24 cellular contexts compared by ENCODE assay signal in genomic region chr16:1468456-1468855, GRCh38. TPM values are rescaled to one million over a fixed set of nuclear protein-coding genes. Genes with fewer than 3 reads are reported as not detected.
DNase-seq lines count a peak whose midpoint lies in the region; ATAC-seq and TF ChIP-seq lines count a peak whose summit lies in the region.
"Had no signal": no experiment of that assay in that cellular context is flagged by ENCODE, and none has a peak within 500 bp of the region (broad histone marks: within the 10 kb centered on the region; RNA-seq: fewer than 3 reads in every experiment).

No MANE protein-coding gene starts in this region.

- DNase-seq in left ventricle myocardium superior (peak; percentile 13), left ventricle myocardium inferior (no peak), RWPE2 (ENCODE audit: low spot score) (peak; percentile 47), fibroblast of mammary gland (ENCODE audit: low read depth) (peak; percentile 51), NCI-H1105 treated with DMSO at 0.1 percent for 48 hours (lab: John Stamatoyannopoulos, UW) (no peak), HUDEP-2 (lab: John Stamatoyannopoulos, UW; ENCODE audit: unreplicated experiment in 76 of 76) (no peak)
- no peak for DNase-seq in activated CD4-positive, alpha-beta T cell treated with anti-CD3 and anti-CD28 coated beads, Interleukin-2, amount 10 ng/mL, durations not matched to agents 24 days and 14 days
- DNase-seq: CD4-positive, alpha-beta memory T cell; IMR-90; NCI-H1105; NCI-H2029 treated with DMSO at 0.1 percent for 48 hours; NCI-H226; NCI-H524; NCI-H82; PC-3; RPMI8226; SHP77 treated with DMSO at 0.1 percent for 48 hours had no signal

- H3K9me3 ChIP-seq in left ventricle myocardium inferior (replicated peaks), result no peaks in the 10 kb centered on the region
- H3K9me3 ChIP-seq in RWPE2 (ENCODE audit: severe bottlenecking), result no peaks in the 10 kb centered on the region

- peaks cover 48% of the 10 kb centered on the region for H3K4me1 ChIP-seq in left ventricle myocardium inferior
- H3K4me1 ChIP-seq in RWPE2 (ENCODE audit: insufficient read depth, poor library complexity, severe bottlenecking), result no peaks in the 10 kb centered on the region

- intact Hi-C loops in left ventricle myocardium superior (cut with micrococcal nuclease), result no loop called here
- intact Hi-C loops in left ventricle myocardium inferior (cut with micrococcal nuclease), result no loop called here
- intact Hi-C loops in activated CD4-positive, alpha-beta T cell treated with anti-CD3 and anti-CD28 coated beads, Interleukin-2, amount 10 ng/mL, durations not matched to agents 24 days and 14 days (cut with micrococcal nuclease), result no loop called here

- H3K4me1 Mint-ChIP-seq in activated CD4-positive, alpha-beta T cell treated with anti-CD3 and anti-CD28 coated beads, Interleukin-2, amount 10 ng/mL, durations not matched to agents 24 days and 14 days, result peaks cover 7% of the 10 kb centered on the region

- no peaks in the 10 kb centered on the region for H3K36me3 Mint-ChIP-seq in activated CD4-positive, alpha-beta T cell treated with anti-CD3 and anti-CD28 coated beads, Interleukin-2, amount 10 ng/mL, durations not matched to agents 24 days and 14 days (ENCODE audit: low read depth)

- no peak overlapping the region for H3K27ac ChIP-seq in left ventricle myocardium inferior (replicated peaks)
- no peak overlapping the region for H3K27ac ChIP-seq in RWPE2 (ENCODE audit: poor library complexity, severe bottlenecking)
- H3K27ac ChIP-seq: KMS-11, SK-N-MC had no signal

- H3K4me3 ChIP-seq in left ventricle myocardium inferior (no peak overlapping the region), RWPE2 (ENCODE audit: severe bottlenecking) (no peak overlapping the region), fibroblast of mammary gland (ENCODE audit: control insufficient read depth, low read depth, low read length) (peak overlapping the region; percentile 13)
- H3K4me3 ChIP-seq: GM23338, SK-N-MC had no signal

- H3K36me3 ChIP-seq in left ventricle myocardium inferior, result peaks cover 5% of the 10 kb centered on the region
- H3K36me3 ChIP-seq in RWPE2 (ENCODE audit: low read depth), result no peaks in the 10 kb centered on the region

- H3K27me3 Mint-ChIP-seq in activated CD4-positive, alpha-beta T cell treated with anti-CD3 and anti-CD28 coated beads, Interleukin-2, amount 10 ng/mL, durations not matched to agents 24 days and 14 days, result no peaks in the 10 kb centered on the region
- H3K27me3 Mint-ChIP-seq: CD4-positive, alpha-beta memory T cell had no signal

- TF ChIP-seq CTCF in left ventricle myocardium inferior (IDR thresholded peaks at IDR 0.05; ENCODE audit: borderline replicate concordance), result no peak
- no peak for TF ChIP-seq CTCF in RWPE2 (IDR thresholded peaks at IDR 0.05; ENCODE audit: poor library complexity, severe bottlenecking)
- TF ChIP-seq CTCF in fibroblast of mammary gland (conservative IDR thresholded peaks at IDR 0.05; ENCODE audit: control insufficient read depth, insufficient read depth, low read depth, low read length), result no peak

- no peak for ATAC-seq in left ventricle myocardium superior
- ATAC-seq in RWPE2 (ENCODE audit: low read depth), result no peak
- no peak for ATAC-seq in GM21737 (IDR thresholded peaks at IDR 0.05; ENCODE audit: unreplicated experiment)
- ATAC-seq: GM23338, HCT116, PC-3 had no signal

- no peaks in the 10 kb centered on the region for H3K9me3 Mint-ChIP-seq in activated CD4-positive, alpha-beta T cell treated with anti-CD3 and anti-CD28 coated beads, Interleukin-2, amount 10 ng/mL, durations not matched to agents 24 days and 14 days
- H3K9me3 Mint-ChIP-seq: GM23338 had no signal

- H3K27me3 ChIP-seq in left ventricle myocardium inferior (ENCODE audit: low read depth) (no peaks in the 10 kb centered on the region), RWPE2 (ENCODE audit: insufficient read depth, poor library complexity, severe bottlenecking) (no peaks in the 10 kb centered on the region)

- no peak overlapping the region for H3K4me3 Mint-ChIP-seq in activated CD4-positive, alpha-beta T cell treated with anti-CD3 and anti-CD28 coated beads, Interleukin-2, amount 10 ng/mL, durations not matched to agents 24 days and 14 days
- H3K4me3 Mint-ChIP-seq: CD4-positive, alpha-beta memory T cell; GM23338 had no signal

- no peak overlapping the region for H3K27ac Mint-ChIP-seq in activated CD4-positive, alpha-beta T cell treated with anti-CD3 and anti-CD28 coated beads, Interleukin-2, amount 10 ng/mL, durations not matched to agents 24 days and 14 days
- H3K27ac Mint-ChIP-seq: GM23338 had no signal

RNA-seq across cellular contexts. Expression of gene CLCN7, which starts 6.4 kb away (rescaled TPM):
- total RNA-seq in left ventricle myocardium superior (53.2 TPM), left ventricle myocardium inferior (45.3 TPM)
- total RNA-seq in activated CD4-positive, alpha-beta T cell treated with anti-CD3 and anti-CD28 coated beads, Interleukin-2, amount 10 ng/mL, durations not matched to agents 24 days and 14 days, result 56.5 and 58.0 TPM in 2 replicates

RNA-seq across cellular contexts. Expression of gene PTX4, which starts 20.3 kb away (rescaled TPM):
- total RNA-seq in left ventricle myocardium superior (not detected), left ventricle myocardium inferior (not detected)
- not detected in 2 replicates for total RNA-seq in activated CD4-positive, alpha-beta T cell treated with anti-CD3 and anti-CD28 coated beads, Interleukin-2, amount 10 ng/mL, durations not matched to agents 24 days and 14 days
- total RNA-seq: A172; CD4-positive, alpha-beta memory T cell; GM23338; IMR-90 had no signal

RNA-seq across cellular contexts. Expression of gene CCDC154, which starts 24.1 kb away (rescaled TPM):
- 1.6 TPM for total RNA-seq in left ventricle myocardium superior
- total RNA-seq in left ventricle myocardium inferior, result 1.3 TPM
- total RNA-seq in activated CD4-positive, alpha-beta T cell treated with anti-CD3 and anti-CD28 coated beads, Interleukin-2, amount 10 ng/mL, durations not matched to agents 24 days and 14 days, result 1.3 and 2.3 TPM in 2 replicates
- total RNA-seq: GM23338, IMR-90, PC-3 had no signal

RNA-seq across cellular contexts. Expression of gene TELO2, which starts 24.7 kb away (rescaled TPM):
- 21.6 TPM for total RNA-seq in left ventricle myocardium superior
- 17.7 TPM for total RNA-seq in left ventricle myocardium inferior
- total RNA-seq in activated CD4-positive, alpha-beta T cell treated with anti-CD3 and anti-CD28 coated beads, Interleukin-2, amount 10 ng/mL, durations not matched to agents 24 days and 14 days, result 91.4 and 101 TPM in 2 replicates

RNA-seq across cellular contexts. Expression of gene PERCC1, which starts 37.6 kb away (rescaled TPM):
- total RNA-seq in left ventricle myocardium superior (0.27 TPM), left ventricle myocardium inferior (not detected)
- total RNA-seq in activated CD4-positive, alpha-beta T cell treated with anti-CD3 and anti-CD28 coated beads, Interleukin-2, amount 10 ng/mL, durations not matched to agents 24 days and 14 days, result not detected in 2 replicates
- total RNA-seq: A172, G401, GM23338, IMR-90, PC-3 had no signal

Comparison
In these comparisons a context has a peak if more than half of its experiments do, and no peak if none do; other contexts are left out.
1. DNase-seq: peak in left ventricle myocardium superior (single experiment), RWPE2 (single experiment) and fibroblast of mammary gland (single experiment); none in left ventricle myocardium inferior (single experiment), NCI-H1105 treated with DMSO at 0.1 percent for 48 hours (single experiment), HUDEP-2 (0 of 76) and activated CD4-positive, alpha-beta T cell treated with anti-CD3 and anti-CD28 coated beads, Interleukin-2, amount 10 ng/mL, durations not matched to agents 24 days and 14 days (single experiment).